Comparison of ENCODE assay signal across 21 cellular contexts in genomic region chr1:111015222-111015621, GRCh38.
"Had no signal": no experiment of that assay in that cellular context is flagged by ENCODE, and none has a peak within 500 bp of the region (broad histone marks: within the 10 kb centered on the region; RNA-seq: fewer than 3 reads in every experiment).

No MANE protein-coding gene starts in this region.

- DNase-seq: activated CD4-positive, alpha-beta T cell treated with anti-CD3 and anti-CD28 coated beads, Interleukin-2, amount 10 ng/mL, durations not matched to agents 24 days and 14 days; activated CD4-positive, CD25-positive, alpha-beta regulatory T cell; activated CD8-positive, alpha-beta memory T cell treated with anti-CD3 and anti-CD28 coated beads for 24 hours; activated naive CD4-positive, alpha-beta T cell treated with anti-CD3 and anti-CD28 coated beads for 36 hours; activated naive CD8-positive, alpha-beta T cell treated with anti-CD3 and anti-CD28 coated beads, Interleukin-2, amount 50 U/mL, for 24 hours; aorta; cortex of kidney; effector CD4-positive, alpha-beta T cell; foreskin fibroblast; head of caudate nucleus; immature natural killer cell; nephron progenitor cell; occipital lobe; stimulated activated CD4-positive, alpha-beta T cell treated with anti-CD3 and anti-CD28 coated beads, Interleukin-15, amount 100 ng/mL, for 24 hours; stimulated activated CD4-positive, alpha-beta T cell treated with anti-CD3 and anti-CD28 coated beads, Interleukin-4, amount 100 ng/mL, for 24 hours; stimulated activated naive CD4-positive, alpha-beta T cell; tibial artery had no signal

- H3K27me3 ChIP-seq: right atrium auricular region, tibial artery had no signal

- H3K36me3 Mint-ChIP-seq: immature natural killer cell had no signal

- H3K27ac Mint-ChIP-seq: activated CD4-positive, alpha-beta T cell treated with anti-CD3 and anti-CD28 coated beads, Interleukin-2, amount 10 ng/mL, durations not matched to agents 24 days and 14 days; activated naive CD4-positive, alpha-beta T cell treated with anti-CD3 and anti-CD28 coated beads for 36 hours; activated naive CD8-positive, alpha-beta T cell treated with anti-CD3 and anti-CD28 coated beads, Interleukin-2, amount 50 U/mL, for 24 hours; activated T-helper 1 cell treated with anti-CD3 and anti-CD28 coated beads, Interleukin-12 subunit alpha, Interleukin-12 subunit beta, Interleukin-2, Interleukin-4 antibody, amounts not matched to agents 30 ng/mL and 10 ng/mL and 1 ng/mL, durations not matched to agents 14 hours and 24 hours and 36 hours; immature natural killer cell; nephron progenitor cell; progenitor cell of endocrine pancreas had no signal

- H3K36me3 ChIP-seq: right atrium auricular region, tibial artery had no signal

- H3K4me3 Mint-ChIP-seq: activated CD4-positive, alpha-beta T cell treated with anti-CD3 and anti-CD28 coated beads, Interleukin-2, amount 10 ng/mL, durations not matched to agents 24 days and 14 days; activated naive CD4-positive, alpha-beta T cell treated with anti-CD3 and anti-CD28 coated beads for 36 hours; activated naive CD8-positive, alpha-beta T cell treated with anti-CD3 and anti-CD28 coated beads, Interleukin-2, amount 50 U/mL, for 24 hours; activated T-helper 1 cell treated with anti-CD3 and anti-CD28 coated beads, Interleukin-12 subunit alpha, Interleukin-12 subunit beta, Interleukin-2, Interleukin-4 antibody, amounts not matched to agents 30 ng/mL and 10 ng/mL and 1 ng/mL, durations not matched to agents 14 hours and 24 hours and 36 hours; immature natural killer cell; nephron progenitor cell had no signal

- H3K4me1 Mint-ChIP-seq: activated CD4-positive, alpha-beta T cell treated with anti-CD3 and anti-CD28 coated beads, Interleukin-2, amount 10 ng/mL, durations not matched to agents 24 days and 14 days; activated naive CD8-positive, alpha-beta T cell treated with anti-CD3 and anti-CD28 coated beads, Interleukin-2, amount 50 U/mL, for 24 hours; immature natural killer cell; nephron progenitor cell had no signal

- H3K4me1 ChIP-seq: right atrium auricular region, tibial artery had no signal

- ATAC-seq: activated naive CD8-positive, alpha-beta T cell treated with anti-CD3 and anti-CD28 coated beads, Interleukin-2, amount 50 U/mL, for 24 hours had no signal

- H3K4me3 ChIP-seq: right atrium auricular region, skin epidermis, tibial artery had no signal

- H3K27ac ChIP-seq: right atrium auricular region, skin epidermis, tibial artery had no signal
